In genomic region chr3:129180461-129180860, GRCh38 we compare ENCODE assay signal across 8 cellular contexts. TPM values are rescaled to one million over a fixed set of nuclear protein-coding genes. Genes with fewer than 3 reads are reported as not detected.
A peak's percentile ranks its signal among the peaks of the same experiment; 100 is the strongest.
DNase-seq lines count a peak whose midpoint lies in the region; ATAC-seq, FAIRE-seq and TF ChIP-seq lines count a peak whose summit lies in the region.

No MANE protein-coding gene starts in this region.

- 76% methylated on average over 1 of the region's 1 CpG for WGBS in HepG2 (ENCODE audit: low lambda C conversion rate)

- H3K36me3 Mint-ChIP-seq in activated T-cell treated with anti-CD3 and anti-CD28 coated beads, Interleukin-2, amount 50 U/mL, for 72 hours (ENCODE audit: insufficient read depth in 2 of 2): peaks cover 20 to 54% of the 10 kb centered on the region in 2 donors
- H3K36me3 Mint-ChIP-seq in activated naive CD4-positive, alpha-beta T cell treated with anti-CD3 and anti-CD28 coated beads, Interleukin-2, amount 50 U/mL, for 72 hours: peaks cover 42 to 70% of the 10 kb centered on the region in 2 donors

- intact Hi-C loops in HepG2 (cut with micrococcal nuclease; ENCODE audit: unreplicated experiment): loop anchor here (5.0 kb wide), 2 partner anchors 47 to 63 kb away; no protein-coding TSS in a partner anchor
- intact Hi-C loops in tibial artery (cut with DNase I; ENCODE audit: low total_unique reads): loop anchor here (5.0 to 10.0 kb wide), 2 partner anchors 56 to 67 kb away; partner anchors contain the start of genes COPG1 and RAB43

- peaks cover 63% of the 10 kb centered on the region for H3K4me1 ChIP-seq in HepG2 (ENCODE audit: insufficient read depth, low read length)
- peaks cover 0 to 78% (median 51%) of the 10 kb centered on the region in 4 donors for H3K4me1 ChIP-seq in tibial artery

- TF ChIP-seq EP300 in HepG2 (IDR thresholded peaks at IDR 0.05; ENCODE audit: low read depth in 2 of 2, low read length in 2 of 2) (no peak), HepG2 (CRISPR knock-in tag; IDR thresholded peaks at IDR 0.05; ENCODE audit: borderline replicate concordance) (no peak)

- H4K20me1 ChIP-seq in HepG2 (ENCODE audit: insufficient read depth, low read length): peaks cover 72% of the 10 kb centered on the region

- H3K27ac ChIP-seq in HepG2 (ENCODE audit: extremely low read length, insufficient read depth, low read length): no peak overlapping the region
- H3K27ac ChIP-seq in tibial artery: peak overlapping the region in 1 of 2 donors; percentile 100
- H3K27ac ChIP-seq in caudate nucleus (ENCODE audit: low read depth, low read length): no peak overlapping the region

- no peak for ATAC-seq in activated T-cell treated with anti-CD3 and anti-CD28 coated beads, Interleukin-2, amount 50 U/mL, for 72 hours (replicated peaks in 1 of 2)
- ATAC-seq in activated naive CD4-positive, alpha-beta T cell treated with anti-CD3 and anti-CD28 coated beads, Interleukin-2, amount 50 U/mL, for 72 hours: no peak
- ATAC-seq in HepG2 (no peak), GM19467 (IDR thresholded peaks at IDR 0.05; ENCODE audit: unreplicated experiment) (no peak)

- TF ChIP-seq RAD21 in HepG2 (CRISPR knock-in tag; IDR thresholded peaks at IDR 0.05): no peak

- BruUV-seq in HepG2 (replicated peaks; lab: Mats Ljungman, UMichigan): TSS peak; percentile 3

- H3K27me3 ChIP-seq in HepG2 (ENCODE audit: control insufficient read depth in 1 of 2, insufficient read depth in 2 of 2, low read length in 2 of 2): no peaks in the 10 kb centered on the region; a peak in 1 of 5 replicates
- no peaks in the 10 kb centered on the region for H3K27me3 ChIP-seq in tibial artery

- no peak for TF ChIP-seq CTCF in HepG2 (CRISPR knock-in tag; IDR thresholded peaks at IDR 0.05)
- no peak for TF ChIP-seq CTCF in tibial artery (IDR thresholded peaks at IDR 0.05)

- POLR2A ChIA-PET in HepG2 (lab: Yijun Ruan, JAX): interaction anchor here (1.9 kb wide), 1 partner anchor 68 kb away, joined by 4 read pairs; no protein-coding TSS in a partner anchor

- H3K9me3 ChIP-seq in HepG2 (ENCODE audit: low read length): no peaks in the 10 kb centered on the region
- no peaks in the 10 kb centered on the region for H3K9me3 ChIP-seq in tibial artery

- H3K4me3 Mint-ChIP-seq in activated T-cell treated with anti-CD3 and anti-CD28 coated beads, Interleukin-2, amount 50 U/mL, for 72 hours: peak overlapping the region; percentile 96 to 97

- peaks cover 78% of the 10 kb centered on the region for H3K4me1 Mint-ChIP-seq in activated T-cell treated with anti-CD3 and anti-CD28 coated beads, Interleukin-2, amount 50 U/mL, for 72 hours (ENCODE audit: low read depth)

- H3K79me2 ChIP-seq in HepG2 (ENCODE audit: insufficient read depth, low read length): peaks cover 90% of the 10 kb centered on the region

- H3K4me2 ChIP-seq in HepG2 (ENCODE audit: low read depth, low read length): peak overlapping the region; percentile 74

- CTCF ChIA-PET in HepG2 (lab: Yijun Ruan, JAX; ENCODE audit: low intra/inter-chr PET ratio, low total read pairs): no interaction called here

- H3K4me3 ChIP-seq in HepG2 (replicated peaks in 1 of 3; ENCODE audit: insufficient read depth in 1 of 3, low read depth in 2 of 3, low read length in 3 of 3): peak overlapping the region; percentile 15 to 95 (median 28); a peak in 1 of 6 replicates
- peak overlapping the region; percentile 80 to 96 for H3K4me3 ChIP-seq in tibial artery

- FAIRE-seq in HepG2 (lab: Jason Lieb, UNC): no peak

- TF ChIP-seq POLR2A in HepG2 (IDR thresholded peaks at IDR 0.05; ENCODE audit: insufficient read depth in 1 of 2, low read depth in 2 of 2, low read length in 2 of 2): no peak

- no peak for DNase-seq in activated T-cell treated with anti-CD3 and anti-CD28 coated beads, Interleukin-2, amount 50 U/mL, for 72 hours
- no peak for DNase-seq in activated T-cell treated with anti-CD3 and anti-CD28 coated beads, Interleukin-2, amount 50 U/mL, for 48 hours
- no peak for DNase-seq in activated naive CD4-positive, alpha-beta T cell treated with anti-CD3 and anti-CD28 coated beads, Interleukin-2, amount 50 U/mL, for 72 hours (ENCODE audit: low spot score in 2 of 2)
- DNase-seq in HepG2 (ENCODE audit: low spot score) (no peak), tibial artery (no peak), AG08395 (ENCODE audit: low spot score) (no peak), caudate nucleus (lab: John Stamatoyannopoulos, UW) (no peak)

- peak overlapping the region; percentile 57 for H3K9ac ChIP-seq in HepG2 (ENCODE audit: insufficient read depth, low read depth, low read length)

- no peaks in the 10 kb centered on the region for H3K27me3 Mint-ChIP-seq in activated T-cell treated with anti-CD3 and anti-CD28 coated beads, Interleukin-2, amount 50 U/mL, for 72 hours (ENCODE audit: low read depth)

- H2AFZ ChIP-seq in HepG2 (ENCODE audit: low read length): no peak overlapping the region

- no peaks in the 10 kb centered on the region for H3K9me3 Mint-ChIP-seq in activated T-cell treated with anti-CD3 and anti-CD28 coated beads, Interleukin-2, amount 50 U/mL, for 72 hours
- H3K9me3 Mint-ChIP-seq in activated naive CD4-positive, alpha-beta T cell treated with anti-CD3 and anti-CD28 coated beads, Interleukin-2, amount 50 U/mL, for 72 hours: no peaks in the 10 kb centered on the region

- peaks cover 5 to 28% of the 10 kb centered on the region in 2 experiments; a peak in 4 of 5 replicates for H3K36me3 ChIP-seq in HepG2 (replicated peaks in 1 of 2; ENCODE audit: control insufficient read depth in 1 of 2, insufficient read depth in 2 of 2, low read length in 2 of 2)
- peaks cover 13 to 25% (median 13%) of the 10 kb centered on the region in 3 donors for H3K36me3 ChIP-seq in tibial artery

- peak overlapping the region; percentile 95 for H3K27ac Mint-ChIP-seq in activated T-cell treated with anti-CD3 and anti-CD28 coated beads, Interleukin-2, amount 50 U/mL, for 72 hours
- H3K27ac Mint-ChIP-seq in activated naive CD4-positive, alpha-beta T cell treated with anti-CD3 and anti-CD28 coated beads, Interleukin-2, amount 50 U/mL, for 72 hours: peak overlapping the region; percentile 94 to 99

- in situ Hi-C loops in HepG2 (cut with HindIII; ENCODE audit: extremely low pct_ligation_motif_present, low pct_unique_long_range_greater_than_20kb): loop anchor here (10.0 kb wide), 1 partner anchor 64 kb away; the partner anchor contains the start of gene COPG1

RNA-seq across cellular contexts. Expression of gene CNBP, which starts 3.2 kb away (rescaled TPM):
- total RNA-seq in activated T-cell treated with anti-CD3 and anti-CD28 coated beads, Interleukin-2, amount 50 U/mL, for 72 hours: 100 to 1,000 TPM; 450 to 480 TPM
- 100 to 1,000 TPM; 282 to 299 TPM for total RNA-seq in activated naive CD4-positive, alpha-beta T cell treated with anti-CD3 and anti-CD28 coated beads, Interleukin-2, amount 50 U/mL, for 72 hours
- total RNA-seq in HepG2 (2016; rRNA removed; fragmentation: Illumina TruSeq; extraction: Trizol): 354 and 539 TPM in 2 replicates
- total RNA-seq in HepG2 (2016; cell fraction: cytosol; rRNA removed; fragmentation: Illumina TruSeq; extraction: Trizol; ENCODE audit: low read depth): 70.7 and 78.0 TPM in 2 replicates
- total RNA-seq in HepG2 (2016; cell fraction: insoluble cytoplasmic fraction; rRNA removed; fragmentation: Illumina TruSeq; extraction: Trizol): 375 and 556 TPM in 2 replicates
- total RNA-seq in HepG2 (2016; cell fraction: membrane; rRNA removed; fragmentation: Illumina TruSeq; extraction: Trizol): 180 and 184 TPM in 2 replicates
- 151 and 152 TPM in 2 replicates for total RNA-seq in HepG2 (2016; cell fraction: nucleus; rRNA removed; fragmentation: Illumina TruSeq; extraction: Trizol)
- polyA plus RNA-seq in HepG2 (2011; rRNA removed): 255 and 282 TPM in 2 replicates
- polyA plus RNA-seq in HepG2 (2011; cell fraction: cytosol; rRNA removed): 259 and 344 TPM in 2 replicates
- polyA plus RNA-seq in HepG2 (2011; cell fraction: nucleus; rRNA removed): 90.4 and 103 TPM in 2 replicates
- polyA plus RNA-seq in HepG2 (2012): 329 and 363 TPM in 2 replicates
- 60.7 and 77.6 TPM in 2 replicates for polyA plus RNA-seq in HepG2 (2016; cell fraction: cytosol; fragmentation: Illumina TruSeq; extraction: Trizol; ENCODE audit: low read depth)
- polyA plus RNA-seq in HepG2 (2016; cell fraction: insoluble cytoplasmic fraction; fragmentation: Illumina TruSeq; extraction: Trizol; ENCODE audit: low read depth): 584 and 626 TPM in 2 replicates
- polyA plus RNA-seq in HepG2 (2016; cell fraction: membrane; fragmentation: Illumina TruSeq; extraction: Trizol; ENCODE audit: low read depth): 134 and 143 TPM in 2 replicates
- 244 and 258 TPM in 2 replicates for polyA plus RNA-seq in HepG2 (2016; cell fraction: nucleus; fragmentation: Illumina TruSeq; extraction: Trizol; ENCODE audit: insufficient read depth, low read depth)
- polyA minus RNA-seq in HepG2 (2011; rRNA and poly(A)+ RNA removed; ENCODE audit: low replicate concordance): 166 and 313 TPM in 2 replicates
- polyA minus RNA-seq in HepG2 (2011; cell fraction: cytosol; rRNA and poly(A)+ RNA removed): 127 and 135 TPM in 2 replicates
- polyA minus RNA-seq in HepG2 (2011; cell fraction: nucleus; rRNA and poly(A)+ RNA removed): 82.0 and 97.6 TPM in 2 replicates

RNA-seq across cellular contexts. Expression of gene ISY1, which starts 19.6 kb away (rescaled TPM):
- total RNA-seq in activated T-cell treated with anti-CD3 and anti-CD28 coated beads, Interleukin-2, amount 50 U/mL, for 72 hours: 10 to 100 TPM; 50.2 to 68.9 TPM
- total RNA-seq in activated naive CD4-positive, alpha-beta T cell treated with anti-CD3 and anti-CD28 coated beads, Interleukin-2, amount 50 U/mL, for 72 hours: 10 to 100 TPM; 69.9 to 84.0 TPM
- total RNA-seq in HepG2 (2016; rRNA removed; fragmentation: Illumina TruSeq; extraction: Trizol): 39.1 and 59.0 TPM in 2 replicates
- total RNA-seq in HepG2 (2016; cell fraction: cytosol; rRNA removed; fragmentation: Illumina TruSeq; extraction: Trizol; ENCODE audit: low read depth): 4.4 and 6.2 TPM in 2 replicates
- total RNA-seq in HepG2 (2016; cell fraction: insoluble cytoplasmic fraction; rRNA removed; fragmentation: Illumina TruSeq; extraction: Trizol): 35.5 and 58.0 TPM in 2 replicates
- total RNA-seq in HepG2 (2016; cell fraction: membrane; rRNA removed; fragmentation: Illumina TruSeq; extraction: Trizol): 12.0 and 13.2 TPM in 2 replicates
- 9.8 and 14.2 TPM in 2 replicates for total RNA-seq in HepG2 (2016; cell fraction: nucleus; rRNA removed; fragmentation: Illumina TruSeq; extraction: Trizol)
- 16.9 and 21.0 TPM in 2 replicates for polyA plus RNA-seq in HepG2 (2011; rRNA removed)
- 12.1 and 14.3 TPM in 2 replicates for polyA plus RNA-seq in HepG2 (2011; cell fraction: cytosol; rRNA removed)
- 5.3 and 7.2 TPM in 2 replicates for polyA plus RNA-seq in HepG2 (2011; cell fraction: nucleus; rRNA removed)
- 11.8 and 15.3 TPM in 2 replicates for polyA plus RNA-seq in HepG2 (2012)
- 4.4 and 5.1 TPM in 2 replicates for polyA plus RNA-seq in HepG2 (2016; cell fraction: cytosol; fragmentation: Illumina TruSeq; extraction: Trizol; ENCODE audit: low read depth)
- 44.4 and 52.7 TPM in 2 replicates for polyA plus RNA-seq in HepG2 (2016; cell fraction: insoluble cytoplasmic fraction; fragmentation: Illumina TruSeq; extraction: Trizol; ENCODE audit: low read depth)
- 7.9 and 8.5 TPM in 2 replicates for polyA plus RNA-seq in HepG2 (2016; cell fraction: membrane; fragmentation: Illumina TruSeq; extraction: Trizol; ENCODE audit: low read depth)
- 11.5 and 19.0 TPM in 2 replicates for polyA plus RNA-seq in HepG2 (2016; cell fraction: nucleus; fragmentation: Illumina TruSeq; extraction: Trizol; ENCODE audit: insufficient read depth, low read depth)
- 10.4 and 33.7 TPM in 2 replicates for polyA minus RNA-seq in HepG2 (2011; rRNA and poly(A)+ RNA removed; ENCODE audit: low replicate concordance)
- polyA minus RNA-seq in HepG2 (2011; cell fraction: cytosol; rRNA and poly(A)+ RNA removed): 10.6 and 13.7 TPM in 2 replicates
- 4.4 and 8.0 TPM in 2 replicates for polyA minus RNA-seq in HepG2 (2011; cell fraction: nucleus; rRNA and poly(A)+ RNA removed)

RNA-seq across cellular contexts. Expression of gene RAB43, which starts 58.9 kb away (rescaled TPM):
- total RNA-seq in activated T-cell treated with anti-CD3 and anti-CD28 coated beads, Interleukin-2, amount 50 U/mL, for 72 hours: 10 to 100 TPM; 82.5 to 95.5 TPM
- 10 to 100 TPM; 57.4 to 64.1 TPM for total RNA-seq in activated naive CD4-positive, alpha-beta T cell treated with anti-CD3 and anti-CD28 coated beads, Interleukin-2, amount 50 U/mL, for 72 hours
- total RNA-seq in HepG2 (2016; rRNA removed; fragmentation: Illumina TruSeq; extraction: Trizol): 10.2 and 11.8 TPM in 2 replicates
- 4.9 and 6.6 TPM in 2 replicates for total RNA-seq in HepG2 (2016; cell fraction: cytosol; rRNA removed; fragmentation: Illumina TruSeq; extraction: Trizol; ENCODE audit: low read depth)
- 8.0 and 12.6 TPM in 2 replicates for total RNA-seq in HepG2 (2016; cell fraction: insoluble cytoplasmic fraction; rRNA removed; fragmentation: Illumina TruSeq; extraction: Trizol)
- 14.1 and 16.2 TPM in 2 replicates for total RNA-seq in HepG2 (2016; cell fraction: membrane; rRNA removed; fragmentation: Illumina TruSeq; extraction: Trizol)
- 5.6 and 13.6 TPM in 2 replicates for total RNA-seq in HepG2 (2016; cell fraction: nucleus; rRNA removed; fragmentation: Illumina TruSeq; extraction: Trizol)
- 18.4 and 23.4 TPM in 2 replicates for polyA plus RNA-seq in HepG2 (2011; rRNA removed)
- 14.9 and 21.3 TPM in 2 replicates for polyA plus RNA-seq in HepG2 (2011; cell fraction: cytosol; rRNA removed)
- 38.7 and 47.9 TPM in 2 replicates for polyA plus RNA-seq in HepG2 (2011; cell fraction: nucleus; rRNA removed)
- polyA plus RNA-seq in HepG2 (2012): 14.5 and 21.3 TPM in 2 replicates
- 7.2 and 8.1 TPM in 2 replicates for polyA plus RNA-seq in HepG2 (2016; cell fraction: cytosol; fragmentation: Illumina TruSeq; extraction: Trizol; ENCODE audit: low read depth)
- polyA plus RNA-seq in HepG2 (2016; cell fraction: insoluble cytoplasmic fraction; fragmentation: Illumina TruSeq; extraction: Trizol; ENCODE audit: low read depth): 5.7 and 8.1 TPM in 2 replicates
- 11.0 and 12.3 TPM in 2 replicates for polyA plus RNA-seq in HepG2 (2016; cell fraction: membrane; fragmentation: Illumina TruSeq; extraction: Trizol; ENCODE audit: low read depth)
- polyA plus RNA-seq in HepG2 (2016; cell fraction: nucleus; fragmentation: Illumina TruSeq; extraction: Trizol; ENCODE audit: insufficient read depth, low read depth): 6.8 and 12.5 TPM in 2 replicates
- 7.2 and 49.7 TPM in 2 replicates for polyA minus RNA-seq in HepG2 (2011; rRNA and poly(A)+ RNA removed; ENCODE audit: low replicate concordance)
- 13.9 and 15.6 TPM in 2 replicates for polyA minus RNA-seq in HepG2 (2011; cell fraction: cytosol; rRNA and poly(A)+ RNA removed)
- polyA minus RNA-seq in HepG2 (2011; cell fraction: nucleus; rRNA and poly(A)+ RNA removed): 12.1 and 13.3 TPM in 2 replicates
